ENCODE assay signal across 1 cellular context in the genomic region with DNA sequence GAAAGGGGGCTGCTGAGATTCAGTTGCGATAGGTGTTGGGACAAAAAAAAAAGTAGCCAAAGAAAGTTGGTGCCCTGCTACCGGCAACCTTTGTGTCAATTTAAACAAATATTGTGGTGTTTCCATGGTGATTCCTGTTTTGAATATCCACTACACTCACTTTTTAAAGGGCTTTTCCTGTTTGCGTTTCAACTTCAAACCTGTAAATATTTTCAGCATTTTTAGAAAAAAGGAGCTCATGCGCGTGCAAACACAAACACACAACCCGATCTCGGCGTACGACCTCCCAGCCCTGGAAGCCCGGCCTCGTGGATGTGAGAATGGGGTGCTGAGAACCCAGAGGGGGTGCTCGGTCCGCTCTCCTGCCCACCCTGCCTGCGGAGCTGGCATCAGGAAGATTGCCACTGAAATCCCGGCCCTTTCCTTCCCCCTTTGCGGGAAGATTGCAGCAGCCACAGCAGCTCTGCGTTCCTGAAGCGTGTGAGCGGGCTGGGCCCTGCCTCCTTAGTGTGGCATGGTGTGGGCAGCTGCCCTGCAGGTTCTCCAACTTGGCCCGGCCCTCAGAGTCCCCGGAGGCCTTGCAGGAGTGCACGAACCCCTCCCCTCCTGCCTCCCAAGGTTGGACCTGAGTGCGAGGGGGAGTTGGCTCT.
TF ChIP-seq lines count a peak whose summit lies in the region.

No MANE protein-coding gene starts in this region.

TF ChIP-seq in endothelial cell of umbilical vein, 7 proteins besides CTCF, POLR2A, EP300 and RAD21 (continued from another document):
- TF ChIP-seq JUN (IDR thresholded peaks at IDR 0.05; ENCODE audit: borderline replicate concordance, insufficient read depth, insufficient read length, low read depth) (no peak), POLR2AphosphoS5 (IDR thresholded peaks at IDR 0.05; ENCODE audit: insufficient read depth, low read depth, low read length) (no peak), EZH2 (IDR thresholded peaks at IDR 0.05; ENCODE audit: borderline replicate concordance, low read depth, low read length, severe bottlenecking) (no peak), MYC (IDR thresholded peaks at IDR 0.05; ENCODE audit: low read depth, low read length) (no peak), GATA2 (IDR thresholded peaks at IDR 0.05; ENCODE audit: insufficient read depth, insufficient read length, low read depth, low read length) (no peak)
- TF ChIP-seq, protein P1, sequence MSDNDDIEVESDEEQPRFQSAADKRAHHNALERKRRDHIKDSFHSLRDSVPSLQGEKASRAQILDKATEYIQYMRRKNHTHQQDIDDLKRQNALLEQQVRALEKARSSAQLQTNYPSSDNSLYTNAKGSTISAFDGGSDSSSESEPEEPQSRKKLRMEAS (IDR thresholded peaks at IDR 0.05; ENCODE audit: insufficient read depth, insufficient read length): no peak
